ENCODE assay signal across 28 cellular contexts in genomic region chr7:27777662-27778061, GRCh38.
"Had no signal": no experiment of that assay in that cellular context is flagged by ENCODE, and none has a peak within 500 bp of the region (broad histone marks: within the 10 kb centered on the region; RNA-seq: fewer than 3 reads in every experiment).

No MANE protein-coding gene starts in this region.

- ATAC-seq: left colon; natural killer cell; stimulated activated memory B cell treated with anti-CD40 and anti-IgM and Interleukin-4, amounts not matched to agents 10 μg/mL and 1 μg/mL and 100 μg/mL, for 72 hours; stimulated activated naive CD8-positive, alpha-beta T cell treated with anti-CD3 and anti-CD28 coated beads, Interleukin-15, amount 100 ng/mL, for 72 hours had no signal

- H3K27ac Mint-ChIP-seq: immature natural killer cell; mesothelial cell of epicardium; nephron progenitor cell; neural progenitor cell; stimulated activated memory B cell treated with anti-CD40 and anti-IgM and Interleukin-4, amounts not matched to agents 10 μg/mL and 1 μg/mL and 100 μg/mL, for 72 hours; type B pancreatic cell had no signal

- DNase-seq: immature natural killer cell; kidney; left colon; left ventricle myocardium inferior; mesendoderm; naive B cell; natural killer cell; nephron progenitor cell; occipital lobe; right lobe of liver; stimulated activated CD4-positive, alpha-beta T cell treated with anti-CD3 and anti-CD28 coated beads, Interleukin-1b, Interleukin-23, amount 100 ng/mL, for 48 hours; stimulated activated CD4-positive, alpha-beta T cell treated with anti-CD3 and anti-CD28 coated beads, Interleukin-2, amount 100 ng/mL, for 48 hours; stimulated activated CD4-positive, alpha-beta T cell treated with anti-CD3 and anti-CD28 coated beads, Interleukin-4, amount 100 ng/mL, for 4 hours; stimulated activated CD8-positive, alpha-beta memory T cell treated with anti-CD3 and anti-CD28 coated beads, Interleukin-4, amount 100 ng/mL, for 48 hours; stimulated activated naive CD4-positive, alpha-beta T cell treated with Interleukin-2 at 50 U/mL for 16 hours; stimulated activated naive CD8-positive, alpha-beta T cell treated with anti-CD3 and anti-CD28 coated beads, Interleukin-15, amount 100 ng/mL, for 72 hours; substantia nigra; uterus had no signal

- H3K36me3 ChIP-seq: left ventricle myocardium inferior, neural progenitor cell, right atrium auricular region, right lobe of liver, tibial nerve, uterus had no signal

- H3K27me3 ChIP-seq: neural progenitor cell, neutrophil, right atrium auricular region, right lobe of liver, tibial nerve, uterus had no signal

- H3K4me1 ChIP-seq: neural progenitor cell, parathyroid adenoma had no signal

- H3K4me3 ChIP-seq: left ventricle myocardium inferior, lung, neural progenitor cell, right atrium auricular region, right lobe of liver, smooth muscle cell, tibial nerve, uterus had no signal

- H3K27me3 Mint-ChIP-seq: naive B cell; stimulated activated memory B cell treated with anti-CD40 and anti-IgM and Interleukin-4, amounts not matched to agents 10 μg/mL and 1 μg/mL and 100 μg/mL, for 72 hours; stimulated activated naive CD8-positive, alpha-beta T cell treated with anti-CD3 and anti-CD28 coated beads, Interleukin-15, amount 100 ng/mL, for 72 hours; type B pancreatic cell had no signal

- H3K9me3 ChIP-seq: left ventricle myocardium inferior, neutrophil, right atrium auricular region, right lobe of liver, tibial nerve, uterus had no signal

- H3K36me3 Mint-ChIP-seq: immature natural killer cell, mesothelial cell of epicardium, natural killer cell had no signal

- H3K4me1 Mint-ChIP-seq: mesothelial cell of epicardium, nephron progenitor cell had no signal

- H3K9me3 Mint-ChIP-seq: immature natural killer cell; mesothelial cell of epicardium; naive B cell; natural killer cell; nephron progenitor cell; neural progenitor cell; stimulated activated memory B cell treated with anti-CD40 and anti-IgM and Interleukin-4, amounts not matched to agents 10 μg/mL and 1 μg/mL and 100 μg/mL, for 72 hours; stimulated activated naive CD8-positive, alpha-beta T cell treated with anti-CD3 and anti-CD28 coated beads, Interleukin-15, amount 100 ng/mL, for 72 hours; type B pancreatic cell had no signal

- H3K27ac ChIP-seq: left ventricle myocardium inferior, neural progenitor cell, neutrophil, parathyroid adenoma, right atrium auricular region, right lobe of liver, tibial nerve, uterus had no signal

- H3K4me3 Mint-ChIP-seq: immature natural killer cell; mesothelial cell of epicardium; naive B cell; natural killer cell; nephron progenitor cell; neural progenitor cell; stimulated activated memory B cell treated with anti-CD40 and anti-IgM and Interleukin-4, amounts not matched to agents 10 μg/mL and 1 μg/mL and 100 μg/mL, for 72 hours; stimulated activated naive CD8-positive, alpha-beta T cell treated with anti-CD3 and anti-CD28 coated beads, Interleukin-15, amount 100 ng/mL, for 72 hours; type B pancreatic cell had no signal
